Comparison of ENCODE assay signal across 9 cellular contexts in the genomic region with DNA sequence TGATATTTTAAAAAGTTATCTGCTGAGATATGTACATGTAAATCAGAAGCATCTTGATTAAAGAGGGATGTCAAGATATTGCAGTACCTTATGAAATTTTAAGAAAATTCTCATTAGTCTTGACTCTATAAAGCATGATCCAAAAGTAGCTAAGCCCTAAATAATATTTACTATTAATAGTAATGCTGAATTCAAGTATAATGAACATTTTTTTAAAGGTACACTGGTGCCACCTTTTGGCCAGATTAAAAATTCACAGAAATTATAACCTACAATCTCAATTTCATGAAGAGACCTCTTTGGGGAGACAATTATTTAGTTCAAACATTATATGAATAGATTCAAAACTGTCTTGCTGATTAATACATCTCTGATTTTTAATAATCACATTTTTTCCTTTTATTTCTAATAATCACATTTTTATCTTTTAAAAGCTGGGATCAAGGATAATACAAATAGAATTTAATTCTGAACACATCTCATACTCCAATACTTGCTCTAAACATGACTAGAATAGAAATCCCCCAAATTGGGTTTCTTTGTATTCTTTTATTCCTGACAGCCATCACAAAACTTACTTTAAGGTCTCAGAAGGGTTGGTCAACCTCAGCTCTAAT. TPM values are rescaled to one million over a fixed set of nuclear protein-coding genes. Genes with fewer than 3 reads are reported as not detected.
DNase-seq lines count a peak whose midpoint lies in the region; ATAC-seq and TF ChIP-seq lines count a peak whose summit lies in the region.
"Had no signal": no experiment of that assay in that cellular context is flagged by ENCODE, and none has a peak within 500 bp of the region (broad histone marks: within the 10 kb centered on the region; RNA-seq: fewer than 3 reads in every experiment).

No MANE protein-coding gene starts in this region.

- in situ Hi-C loops in astrocyte of the spinal cord (cut with HindIII; ENCODE audit: low sequenced_read_pairs): no loop called here

- no peak for DNase-seq in BJ (ENCODE audit: low read depth)
- DNase-seq in astrocyte of the spinal cord (ENCODE audit: low read depth, low spot score): peak; percentile 47
- no peak for DNase-seq in lower lobe of right lung
- no peak for DNase-seq in substantia nigra (lab: John Stamatoyannopoulos, UW)
- DNase-seq in occipital lobe (lab: John Stamatoyannopoulos, UW): no peak

- POLR2A ChIA-PET in BJ (lab: Charles Lee): no interaction called here
- POLR2A ChIA-PET in HEK293 (lab: Yijun Ruan, JAX): no interaction called here

- H3K9me3 ChIP-seq in HEK293 (ENCODE audit: control insufficient read depth, insufficient read depth, low read depth, low read length): no peaks in the 10 kb centered on the region
- no peaks in the 10 kb centered on the region for H3K9me3 ChIP-seq in lower lobe of right lung

- CTCF ChIA-PET in BJ (lab: Yijun Ruan, JAX): interaction anchor here (1.0 to 7.2 kb wide), 25 partner anchors 8 to 329 kb away, joined by 3 to 80 read pairs (median 4); partner anchors contain the start of gene AKAP5
- CTCF ChIA-PET in HEK293 (lab: Yijun Ruan, JAX): interaction anchor here (0.6 to 4.8 kb wide), 17 partner anchors 9 to 314 kb away, joined by 3 to 28 read pairs (median 3); partner anchors contain the start of gene ZBTB1

- no peaks in the 10 kb centered on the region for H3K36me3 ChIP-seq in BJ (ENCODE audit: control insufficient read depth, insufficient read depth, low read length)
- no peaks in the 10 kb centered on the region; a peak in 1 of 3 replicates for H3K36me3 ChIP-seq in HEK293 (ENCODE audit: control insufficient read depth in 2 of 2, insufficient read depth in 1 of 2, low read length in 2 of 2)
- H3K36me3 ChIP-seq in lower lobe of right lung: peaks cover 3% of the 10 kb centered on the region

- no peaks in the 10 kb centered on the region for H3K27me3 ChIP-seq in BJ (ENCODE audit: control insufficient read depth, insufficient read depth, low read length)
- H3K27me3 ChIP-seq in lower lobe of right lung (ENCODE audit: low read depth): no peaks in the 10 kb centered on the region

- intact Hi-C loops in lower lobe of right lung (cut with DNase I): no loop called here

- TF ChIP-seq CTCF in BJ (IDR thresholded peaks at IDR 0.05; ENCODE audit: insufficient read depth, low read depth, low read length) (0 out of 2 replicates have a peak, but pooled peaks have one; percentile 15), HEK293 (tag by site-specific recombination; IDR thresholded peaks at IDR 0.05) (no peak), astrocyte of the spinal cord (IDR thresholded peaks at IDR 0.05; ENCODE audit: low read depth, low read length) (peak; percentile 27), lower lobe of right lung (IDR thresholded peaks at IDR 0.05) (peak; percentile 50)

- ATAC-seq in lower lobe of right lung: no peak
- ATAC-seq in GM18909 (IDR thresholded peaks at IDR 0.05; ENCODE audit: poor library complexity, unreplicated experiment): no peak
- no peak for ATAC-seq in HG02884 (IDR thresholded peaks at IDR 0.05; ENCODE audit: unreplicated experiment)

- H3K4me3 ChIP-seq in BJ (ENCODE audit: low read depth, low read length): no peak overlapping the region
- no peak overlapping the region for H3K4me3 ChIP-seq in HEK293 (ENCODE audit: low read depth, low read length)
- H3K4me3 ChIP-seq in astrocyte of the spinal cord (ENCODE audit: low read depth, low read length): no peak overlapping the region
- no peak overlapping the region for H3K4me3 ChIP-seq in lower lobe of right lung
- H3K4me3 ChIP-seq: SK-N-MC had no signal

- H3K4me1 ChIP-seq in HEK293 (ENCODE audit: control insufficient read depth, insufficient read depth, low read length) (peaks cover 6% of the 10 kb centered on the region; the same call in 1 of the 2 replicates), lower lobe of right lung (no peaks in the 10 kb centered on the region)

- H3K27ac ChIP-seq in HEK293 (ENCODE audit: extremely low read depth, low read depth, low read length): no peak overlapping the region
- H3K27ac ChIP-seq in lower lobe of right lung: no peak overlapping the region
- no peak overlapping the region for H3K27ac ChIP-seq in substantia nigra (ENCODE audit: low read depth, low read length, poor library complexity, severe bottlenecking)
- H3K27ac ChIP-seq: SK-N-MC had no signal

TF ChIP-seq in HEK293, 187 proteins besides CTCF, POLR2A, EP300 and RAD21:
- TF ChIP-seq, protein P1, sequence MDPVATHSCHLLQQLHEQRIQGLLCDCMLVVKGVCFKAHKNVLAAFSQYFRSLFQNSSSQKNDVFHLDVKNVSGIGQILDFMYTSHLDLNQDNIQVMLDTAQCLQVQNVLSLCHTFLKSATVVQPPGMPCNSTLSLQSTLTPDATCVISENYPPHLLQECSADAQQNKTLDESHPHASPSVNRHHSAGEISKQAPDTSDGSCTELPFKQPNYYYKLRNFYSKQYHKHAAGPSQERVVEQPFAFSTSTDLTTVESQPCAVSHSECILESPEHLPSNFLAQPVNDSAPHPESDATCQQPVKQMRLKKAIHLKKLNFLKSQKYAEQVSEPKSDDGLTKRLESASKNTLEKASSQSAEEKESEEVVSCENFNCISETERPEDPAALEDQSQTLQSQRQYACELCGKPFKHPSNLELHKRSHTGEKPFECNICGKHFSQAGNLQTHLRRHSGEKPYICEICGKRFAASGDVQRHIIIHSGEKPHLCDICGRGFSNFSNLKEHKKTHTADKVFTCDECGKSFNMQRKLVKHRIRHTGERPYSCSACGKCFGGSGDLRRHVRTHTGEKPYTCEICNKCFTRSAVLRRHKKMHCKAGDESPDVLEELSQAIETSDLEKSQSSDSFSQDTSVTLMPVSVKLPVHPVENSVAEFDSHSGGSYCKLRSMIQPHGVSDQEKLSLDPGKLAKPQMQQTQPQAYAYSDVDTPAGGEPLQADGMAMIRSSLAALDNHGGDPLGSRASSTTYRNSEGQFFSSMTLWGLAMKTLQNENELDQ (tag by site-specific recombination; IDR thresholded peaks at IDR 0.05; ENCODE audit: low read depth): no peak
- no peak for TF ChIP-seq KLF10 (tag by site-specific recombination; IDR thresholded peaks at IDR 0.05)
- peak; percentile 45 for TF ChIP-seq ZNF654 (tag by site-specific recombination; IDR thresholded peaks at IDR 0.05; ENCODE audit: low read depth)
- TF ChIP-seq ZFHX2 (tag by site-specific recombination; conservative IDR thresholded peaks at IDR 0.05): no peak
- no peak for TF ChIP-seq ZBTB8A (tag by site-specific recombination; IDR thresholded peaks at IDR 0.05)
- TF ChIP-seq ZNF37A (tag by site-specific recombination; IDR thresholded peaks at IDR 0.05): no peak
- no peak for TF ChIP-seq HOXA7 (CRISPR knock-in tag; IDR thresholded peaks at IDR 0.05; ENCODE audit: borderline replicate concordance)
- no peak for TF ChIP-seq ZNF639 (tag by site-specific recombination; IDR thresholded peaks at IDR 0.05)
- no peak for TF ChIP-seq ZNF423 (tag by site-specific recombination; IDR thresholded peaks at IDR 0.05)

RNA-seq across cellular contexts. Expression of gene AKAP5, which starts 13.4 kb away (rescaled TPM):
- polyA plus RNA-seq in BJ (2011; rRNA removed): 0.17 and 0.40 TPM in 2 replicates
- polyA minus RNA-seq in BJ (2011; rRNA and poly(A)+ RNA removed): 0.36 and 0.38 TPM in 2 replicates
- total RNA-seq in lower lobe of right lung (4.8 TPM), occipital lobe (31.7 TPM)

RNA-seq across cellular contexts. Expression of gene ZBTB25, which starts 24.9 kb away (rescaled TPM):
- 5.8 and 6.1 TPM in 2 replicates for polyA plus RNA-seq in BJ (2011; rRNA removed)
- polyA minus RNA-seq in BJ (2011; rRNA and poly(A)+ RNA removed): 7.8 and 8.3 TPM in 2 replicates
- total RNA-seq in lower lobe of right lung: 14.9 TPM
- 17.2 TPM for total RNA-seq in occipital lobe

RNA-seq across cellular contexts. Expression of gene ZBTB1, which starts 25.8 kb away (rescaled TPM):
- 16.0 and 32.7 TPM in 2 replicates for polyA plus RNA-seq in BJ (2011; rRNA removed)
- 18.5 and 22.7 TPM in 2 replicates for polyA minus RNA-seq in BJ (2011; rRNA and poly(A)+ RNA removed)
- total RNA-seq in lower lobe of right lung: 46.1 TPM
- 47.6 TPM for total RNA-seq in occipital lobe
